10 cellular contexts compared by ENCODE assay signal in the genomic region with DNA sequence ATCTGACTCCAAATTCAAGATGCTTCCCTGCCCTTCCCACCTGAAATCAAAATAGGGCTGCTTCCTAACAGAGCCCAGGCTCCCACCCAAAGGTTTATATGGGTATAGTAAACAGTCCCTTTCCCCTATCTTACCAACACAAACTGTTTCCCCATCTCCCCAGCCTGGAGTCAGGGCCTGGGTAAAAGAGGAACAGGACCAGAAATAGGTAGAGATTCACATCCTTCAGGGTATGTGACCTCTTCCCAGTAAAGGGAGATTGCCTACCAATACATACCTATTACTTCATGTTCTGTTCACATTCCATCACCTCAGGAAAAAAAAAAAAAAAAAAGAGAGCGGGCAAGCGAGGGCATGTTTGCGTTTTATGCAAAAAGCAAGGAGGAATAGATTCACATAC. TPM values are rescaled to one million over a fixed set of nuclear protein-coding genes. Genes with fewer than 3 reads are reported as not detected.
DNase-seq lines count a peak whose midpoint lies in the region.
"Had no signal": no experiment of that assay in that cellular context is flagged by ENCODE, and none has a peak within 500 bp of the region (broad histone marks: within the 10 kb centered on the region; RNA-seq: fewer than 3 reads in every experiment).

No MANE protein-coding gene starts in this region.

- peak overlapping the region; percentile 28 for H3K4me3 ChIP-seq in CD8-positive, alpha-beta memory T cell (ENCODE audit: low read length)
- H3K4me3 ChIP-seq in HUES64 (ENCODE audit: low read length), result peak overlapping the region; percentile 93

- no peaks in the 10 kb centered on the region for H3K9me3 ChIP-seq in CD8-positive, alpha-beta memory T cell (ENCODE audit: low read length)
- no peaks in the 10 kb centered on the region for H3K9me3 ChIP-seq in HUES64 (ENCODE audit: insufficient read depth, low read depth, low read length)
- H3K9me3 ChIP-seq: testis had no signal

- H3K9me3 Mint-ChIP-seq in CD8-positive, alpha-beta memory T cell, result peaks cover 0 to 5% (median 3%) of the 10 kb centered on the region in 5 donors
- H3K9me3 Mint-ChIP-seq in activated T-helper 1 cell treated with anti-CD3 and anti-CD28 coated beads, Interleukin-12 subunit alpha, Interleukin-12 subunit beta, Interleukin-2, Interleukin-4 antibody, amounts not matched to agents 30 ng/mL and 10 ng/mL and 1 ng/mL, durations not matched to agents 14 hours and 24 hours and 36 hours, result no peaks in the 10 kb centered on the region

- whole genome bisulfite sequencing in HUES64, result no CpG with 5 or more reads among the region's 3 CpGs

- H3K4me1 ChIP-seq in CD8-positive, alpha-beta memory T cell (ENCODE audit: insufficient read depth, low read length), result peaks cover 16% of the 10 kb centered on the region
- H3K4me1 ChIP-seq in HUES64 (ENCODE audit: insufficient read depth, low read length), result peaks cover 4% of the 10 kb centered on the region; the same call in 1 of the 2 replicates
- H3K4me1 ChIP-seq: testis had no signal

- H3K9ac ChIP-seq in HUES64 (ENCODE audit: low read depth, low read length), result no peak overlapping the region

- H3K27me3 ChIP-seq in CD8-positive, alpha-beta memory T cell (ENCODE audit: insufficient read depth, low read length, poor library complexity, severe bottlenecking), result no peaks in the 10 kb centered on the region
- no peaks in the 10 kb centered on the region for H3K27me3 ChIP-seq in HUES64 (ENCODE audit: insufficient read depth, low read length)
- H3K27me3 ChIP-seq: testis had no signal

- H3K27me3 Mint-ChIP-seq in CD8-positive, alpha-beta memory T cell, result peaks cover 8 to 14% of the 10 kb centered on the region in 2 donors
- peaks cover 3% of the 10 kb centered on the region for H3K27me3 Mint-ChIP-seq in activated T-helper 1 cell treated with anti-CD3 and anti-CD28 coated beads, Interleukin-12 subunit alpha, Interleukin-12 subunit beta, Interleukin-2, Interleukin-4 antibody, amounts not matched to agents 30 ng/mL and 10 ng/mL and 1 ng/mL, durations not matched to agents 14 hours and 24 hours and 36 hours (ENCODE audit: insufficient read depth)

- peak overlapping the region in 5 of 7 donors; percentile 47 to 81 (median 71) for H3K4me3 Mint-ChIP-seq in CD8-positive, alpha-beta memory T cell
- H3K4me3 Mint-ChIP-seq in activated T-helper 1 cell treated with anti-CD3 and anti-CD28 coated beads, Interleukin-12 subunit alpha, Interleukin-12 subunit beta, Interleukin-2, Interleukin-4 antibody, amounts not matched to agents 30 ng/mL and 10 ng/mL and 1 ng/mL, durations not matched to agents 14 hours and 24 hours and 36 hours, result peak overlapping the region; percentile 85

- POLR2A ChIA-PET in CD8-positive, alpha-beta memory T cell (lab: Charles Lee), result interaction anchor here (0.9 to 1.6 kb wide), 4 partner anchors 10 to 660 kb away, joined by 3 to 10 read pairs (median 4); a partner anchor contains a TSS

- no peak overlapping the region for H3K27ac ChIP-seq in CD8-positive, alpha-beta memory T cell (ENCODE audit: low read depth, low read length)
- H3K27ac ChIP-seq in HUES64 (ENCODE audit: low read depth, low read length), result no peak overlapping the region

- H3K36me3 Mint-ChIP-seq in CD8-positive, alpha-beta memory T cell, result peaks cover 0 to 12% (median 0%) of the 10 kb centered on the region in 3 donors
- H3K36me3 Mint-ChIP-seq in activated T-helper 1 cell treated with anti-CD3 and anti-CD28 coated beads, Interleukin-12 subunit alpha, Interleukin-12 subunit beta, Interleukin-2, Interleukin-4 antibody, amounts not matched to agents 30 ng/mL and 10 ng/mL and 1 ng/mL, durations not matched to agents 14 hours and 24 hours and 36 hours (ENCODE audit: low read depth), result no peaks in the 10 kb centered on the region

- peak overlapping the region in 5 of 8 donors; percentile 18 to 94 (median 47) for H3K27ac Mint-ChIP-seq in CD8-positive, alpha-beta memory T cell
- peak overlapping the region; percentile 85 for H3K27ac Mint-ChIP-seq in activated T-helper 1 cell treated with anti-CD3 and anti-CD28 coated beads, Interleukin-12 subunit alpha, Interleukin-12 subunit beta, Interleukin-2, Interleukin-4 antibody, amounts not matched to agents 30 ng/mL and 10 ng/mL and 1 ng/mL, durations not matched to agents 14 hours and 24 hours and 36 hours

- intact Hi-C loops in activated T-helper 1 cell treated with anti-CD3 and anti-CD28 coated beads, Interleukin-12 subunit alpha, Interleukin-12 subunit beta, Interleukin-2, Interleukin-4 antibody, amounts not matched to agents 30 ng/mL and 10 ng/mL and 1 ng/mL, durations not matched to agents 14 hours and 24 hours and 36 hours (cut with micrococcal nuclease), result loop anchor here (5.0 to 10.0 kb wide), 4 partner anchors 173 to 913 kb away; a partner anchor contains a TSS

- peaks cover 4 to 19% (median 13%) of the 10 kb centered on the region in 3 donors for H3K4me1 Mint-ChIP-seq in CD8-positive, alpha-beta memory T cell
- H3K4me1 Mint-ChIP-seq in activated T-helper 1 cell treated with anti-CD3 and anti-CD28 coated beads, Interleukin-12 subunit alpha, Interleukin-12 subunit beta, Interleukin-2, Interleukin-4 antibody, amounts not matched to agents 30 ng/mL and 10 ng/mL and 1 ng/mL, durations not matched to agents 14 hours and 24 hours and 36 hours (ENCODE audit: low read depth), result peaks cover 15% of the 10 kb centered on the region

- no peaks in the 10 kb centered on the region for H3K36me3 ChIP-seq in CD8-positive, alpha-beta memory T cell (ENCODE audit: insufficient read depth, low read length)
- H3K36me3 ChIP-seq in HUES64 (ENCODE audit: insufficient read depth, low read length), result no peaks in the 10 kb centered on the region

- CTCF ChIA-PET in CD8-positive, alpha-beta memory T cell (lab: Charles Lee), result interaction anchor here (0.7 to 3.7 kb wide), 13 partner anchors 8 to 202 kb away, joined by 3 to 13 read pairs (median 5); a partner anchor contains a TSS

- no peak for DNase-seq in CD8-positive, alpha-beta memory T cell
- no peak for DNase-seq in activated T-helper 1 cell treated with anti-CD3 and anti-CD28 coated beads, Interleukin-12 subunit alpha, Interleukin-12 subunit beta, Interleukin-2, Interleukin-4 antibody, amounts not matched to agents 30 ng/mL and 10 ng/mL and 1 ng/mL, durations not matched to agents 14 hours and 24 hours and 36 hours (ENCODE audit: low spot score)
- DNase-seq in mesenteric fat pad (ENCODE audit: low spot score) (peak; percentile 11), EL (no peak), NCI-H1105 (lab: John Stamatoyannopoulos, UW) (no peak), GM03348 (ENCODE audit: low spot score) (no peak)
- no peak for DNase-seq in activated CD4-positive, alpha-beta T cell treated with anti-CD3 and anti-CD28 coated beads, Interleukin-2, amount 50 U/mL, for 48 hours
- DNase-seq: NCI-H1436 treated with DMSO at 0.1 percent for 48 hours had no signal

RNA-seq across cellular contexts. Expression of a gene that starts 9.7 kb away (rescaled TPM):
- total RNA-seq in CD8-positive, alpha-beta memory T cell, result 10 to 100 TPM; 25.4 to 29.5 TPM
- polyA plus RNA-seq in CD8-positive, alpha-beta memory T cell, result 1.5 TPM
- 30.3 TPM for polyA plus RNA-seq in HUES64 (2013, experiment 1 of 2)
- 35.4 TPM for polyA plus RNA-seq in HUES64 (2013, experiment 2 of 2)
- total RNA-seq in activated T-helper 1 cell treated with anti-CD3 and anti-CD28 coated beads, Interleukin-12 subunit alpha, Interleukin-12 subunit beta, Interleukin-2, Interleukin-4 antibody, amounts not matched to agents 30 ng/mL and 10 ng/mL and 1 ng/mL, durations not matched to agents 14 hours and 24 hours and 36 hours, result 14.5 and 16.3 TPM in 2 replicates
- total RNA-seq in mesenteric fat pad, result 3.8 TPM

RNA-seq across cellular contexts. Expression of a gene that starts 54.5 kb away (rescaled TPM):
- not detected for total RNA-seq in CD8-positive, alpha-beta memory T cell
- not detected for polyA plus RNA-seq in CD8-positive, alpha-beta memory T cell
- not detected for polyA plus RNA-seq in HUES64 (2013, experiment 1 of 2)
- 0.19 TPM for polyA plus RNA-seq in HUES64 (2013, experiment 2 of 2)
- total RNA-seq in activated T-helper 1 cell treated with anti-CD3 and anti-CD28 coated beads, Interleukin-12 subunit alpha, Interleukin-12 subunit beta, Interleukin-2, Interleukin-4 antibody, amounts not matched to agents 30 ng/mL and 10 ng/mL and 1 ng/mL, durations not matched to agents 14 hours and 24 hours and 36 hours, result not detected in 2 replicates
- not detected for total RNA-seq in mesenteric fat pad
